In genomic region chr4:153432971-153433752, GRCh38 we compare ENCODE assay signal across 8 cellular contexts. TPM values are rescaled to one million over a fixed set of nuclear protein-coding genes. Genes with fewer than 3 reads are reported as not detected.
DNase-seq lines count a peak whose midpoint lies in the region; ATAC-seq lines count a peak whose summit lies in the region.

No MANE protein-coding gene starts in this region.

- H3K36me3 Mint-ChIP-seq in activated CD4-positive, alpha-beta T cell treated with anti-CD3 and anti-CD28 coated beads, Interleukin-2, amount 10 ng/mL, durations not matched to agents 24 days and 14 days (ENCODE audit: low read depth), result no peaks in the 10 kb centered on the region

- H3K4me1 ChIP-seq in effector memory CD4-positive, alpha-beta T cell (ENCODE audit: control insufficient read depth, insufficient read depth, low read length, poor library complexity, severe bottlenecking), result peaks cover 23% of the 10 kb centered on the region

- peak; percentile 55 for DNase-seq in NK-92 treated with Interleukin-12 subunit alpha and Interleukin-12 subunit beta, amount 100 ng/mL, for 24 hours (lab: John Stamatoyannopoulos, UW)
- no peak for DNase-seq in NK-92 (lab: John Stamatoyannopoulos, UW; ENCODE audit: unreplicated experiment)
- peak; percentile 14 for DNase-seq in NCI-H1092 (lab: John Stamatoyannopoulos, UW)
- DNase-seq in activated CD4-positive, alpha-beta T cell treated with anti-CD3 and anti-CD28 coated beads, Interleukin-2, amount 10 ng/mL, durations not matched to agents 24 days and 14 days, result peak; percentile 93
- DNase-seq in effector memory CD4-positive, alpha-beta T cell, result peak; percentile 43 to 56 (median 46)
- peak; percentile 70 for DNase-seq in myocyte (ENCODE audit: low read depth)
- DNase-seq in substantia nigra (lab: John Stamatoyannopoulos, UW), result peak in 25 of 49 donors; percentile 0 to 32 (median 4)

- no peaks in the 10 kb centered on the region for H3K27me3 ChIP-seq in effector memory CD4-positive, alpha-beta T cell (replicated peaks; ENCODE audit: control insufficient read depth, insufficient read depth, low read length, poor library complexity, severe bottlenecking)

- H3K9me3 ChIP-seq in effector memory CD4-positive, alpha-beta T cell (ENCODE audit: control insufficient read depth, low read length), result no peaks in the 10 kb centered on the region

- no peaks in the 10 kb centered on the region for H3K36me3 ChIP-seq in effector memory CD4-positive, alpha-beta T cell (ENCODE audit: control insufficient read depth, insufficient read depth, low read length)

- ATAC-seq in HG02642 (IDR thresholded peaks at IDR 0.05; ENCODE audit: poor library complexity, unreplicated experiment), result peak; percentile 94

- H3K4me1 Mint-ChIP-seq in activated CD4-positive, alpha-beta T cell treated with anti-CD3 and anti-CD28 coated beads, Interleukin-2, amount 10 ng/mL, durations not matched to agents 24 days and 14 days, result peaks cover 45% of the 10 kb centered on the region

- H3K27ac Mint-ChIP-seq in activated CD4-positive, alpha-beta T cell treated with anti-CD3 and anti-CD28 coated beads, Interleukin-2, amount 10 ng/mL, durations not matched to agents 24 days and 14 days, result peak overlapping the region; percentile 91

- peak overlapping the region; percentile 83 for H3K4me3 Mint-ChIP-seq in activated CD4-positive, alpha-beta T cell treated with anti-CD3 and anti-CD28 coated beads, Interleukin-2, amount 10 ng/mL, durations not matched to agents 24 days and 14 days

- H3K4me3 ChIP-seq in effector memory CD4-positive, alpha-beta T cell (ENCODE audit: insufficient read depth, low read depth, low read length, poor library complexity, severe bottlenecking), result peak overlapping the region; percentile 42

- H3K9me3 Mint-ChIP-seq in activated CD4-positive, alpha-beta T cell treated with anti-CD3 and anti-CD28 coated beads, Interleukin-2, amount 10 ng/mL, durations not matched to agents 24 days and 14 days, result no peaks in the 10 kb centered on the region

- intact Hi-C loops in activated CD4-positive, alpha-beta T cell treated with anti-CD3 and anti-CD28 coated beads, Interleukin-2, amount 10 ng/mL, durations not matched to agents 24 days and 14 days (cut with micrococcal nuclease), result loop anchor here (1.0 to 10.0 kb wide), 7 partner anchors 34 to 278 kb away; no protein-coding TSS in a partner anchor

- peaks cover 1% of the 10 kb centered on the region for H3K27me3 Mint-ChIP-seq in activated CD4-positive, alpha-beta T cell treated with anti-CD3 and anti-CD28 coated beads, Interleukin-2, amount 10 ng/mL, durations not matched to agents 24 days and 14 days

- H3K27ac ChIP-seq in effector memory CD4-positive, alpha-beta T cell (ENCODE audit: insufficient read depth, low read length, poor library complexity, severe bottlenecking), result peak overlapping the region; percentile 58
- H3K27ac ChIP-seq in substantia nigra (ENCODE audit: low read depth, low read length, poor library complexity, severe bottlenecking), result no peak overlapping the region

RNA-seq across cellular contexts. Expression of gene TMEM131L, which starts 33.0 kb away (rescaled TPM):
- total RNA-seq in activated CD4-positive, alpha-beta T cell treated with anti-CD3 and anti-CD28 coated beads, Interleukin-2, amount 10 ng/mL, durations not matched to agents 24 days and 14 days, result 40.3 and 40.6 TPM in 2 replicates
- total RNA-seq in myocyte, result 12.1 and 13.3 TPM in 2 replicates
- 3.8 TPM for polyA plus RNA-seq in myocyte (2012)
